9 cellular contexts compared by ENCODE assay signal in the genomic region with DNA sequence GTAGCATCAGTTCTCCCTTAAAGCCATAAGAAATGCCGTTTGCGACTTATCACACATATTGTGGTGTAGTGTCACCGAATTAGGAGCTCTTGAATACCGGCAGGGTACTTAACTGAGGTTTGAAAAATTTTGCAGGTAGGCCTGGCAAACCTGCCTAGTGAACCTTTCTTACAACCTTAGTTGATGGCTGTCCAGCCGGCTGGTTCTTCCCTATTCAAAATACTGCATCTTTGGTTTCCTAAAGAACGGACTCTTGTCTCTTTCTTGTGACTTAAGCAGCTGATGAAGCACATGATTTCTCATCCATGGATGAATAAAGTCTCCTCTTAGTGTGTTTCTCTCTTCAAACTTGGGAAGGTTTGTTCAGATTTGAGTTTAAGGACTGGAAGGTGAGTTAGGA. TPM values are rescaled to one million over a fixed set of nuclear protein-coding genes. Genes with fewer than 3 reads are reported as not detected.
A peak's percentile ranks its signal among the peaks of the same experiment; 100 is the strongest.
DNase-seq lines count a peak whose midpoint lies in the region; ATAC-seq lines count a peak whose summit lies in the region.
"Had no signal": no experiment of that assay in that cellular context is flagged by ENCODE, and none has a peak within 500 bp of the region (broad histone marks: within the 10 kb centered on the region; RNA-seq: fewer than 3 reads in every experiment).

No MANE protein-coding gene starts in this region.

- no peaks in the 10 kb centered on the region for H3K27me3 Mint-ChIP-seq in activated T-helper 2 cell treated with anti-CD3 and anti-CD28 coated beads, Interferon-gamma antibody, Interleukin-2, Interleukin-4, amounts not matched to agents 10 μg/mL and 5 μg/mL and 100 μg/mL, durations not matched to agents 14 hours and 24 hours and 36 hours (ENCODE audit: low read depth)
- H3K27me3 Mint-ChIP-seq in stimulated activated memory B cell treated with anti-CD40 and anti-IgM and Interleukin-4, amounts not matched to agents 10 μg/mL and 1 μg/mL and 100 μg/mL, for 72 hours, result no peaks in the 10 kb centered on the region

- H3K9me3 Mint-ChIP-seq in activated T-helper 2 cell treated with anti-CD3 and anti-CD28 coated beads, Interferon-gamma antibody, Interleukin-2, Interleukin-4, amounts not matched to agents 10 μg/mL and 5 μg/mL and 100 μg/mL, durations not matched to agents 14 hours and 24 hours and 36 hours, result peaks cover 6% of the 10 kb centered on the region
- no peaks in the 10 kb centered on the region for H3K9me3 Mint-ChIP-seq in stimulated activated memory B cell treated with anti-CD40 and anti-IgM and Interleukin-4, amounts not matched to agents 10 μg/mL and 1 μg/mL and 100 μg/mL, for 72 hours

- H3K4me1 ChIP-seq in HUES64 (ENCODE audit: insufficient read depth, low read length), result peaks cover 21% of the 10 kb centered on the region

- peaks cover 30% of the 10 kb centered on the region for H3K36me3 Mint-ChIP-seq in activated T-helper 2 cell treated with anti-CD3 and anti-CD28 coated beads, Interferon-gamma antibody, Interleukin-2, Interleukin-4, amounts not matched to agents 10 μg/mL and 5 μg/mL and 100 μg/mL, durations not matched to agents 14 hours and 24 hours and 36 hours (ENCODE audit: low read depth)
- peaks cover 4% of the 10 kb centered on the region for H3K36me3 Mint-ChIP-seq in stimulated activated memory B cell treated with anti-CD40 and anti-IgM and Interleukin-4, amounts not matched to agents 10 μg/mL and 1 μg/mL and 100 μg/mL, for 72 hours

- no peak for DNase-seq in activated T-helper 2 cell treated with anti-CD3 and anti-CD28 coated beads, Interferon-gamma antibody, Interleukin-2, Interleukin-4, amounts not matched to agents 10 μg/mL and 5 μg/mL and 100 μg/mL, durations not matched to agents 14 hours and 24 hours and 36 hours (ENCODE audit: low spot score)
- DNase-seq in NCI-H146 treated with DMSO at 0.1 percent for 48 hours (lab: John Stamatoyannopoulos, UW; ENCODE audit: unreplicated experiment) (no peak), NCI-H2029 treated with DMSO at 0.1 percent for 48 hours (lab: John Stamatoyannopoulos, UW) (no peak)
- DNase-seq in stimulated activated CD4-positive, alpha-beta T cell treated with anti-CD3 and anti-CD28 coated beads, Interleukin-2, amount 100 ng/mL, for 24 hours, result no peak
- DNase-seq: activated effector memory CD4-positive, alpha-beta T cell treated with Interleukin-2 at 50 U/mL for 16 hours had no signal

- H3K4me3 Mint-ChIP-seq in activated T-helper 2 cell treated with anti-CD3 and anti-CD28 coated beads, Interferon-gamma antibody, Interleukin-2, Interleukin-4, amounts not matched to agents 10 μg/mL and 5 μg/mL and 100 μg/mL, durations not matched to agents 14 hours and 24 hours and 36 hours (ENCODE audit: low read depth), result peak overlapping the region; percentile 90
- H3K4me3 Mint-ChIP-seq in stimulated activated memory B cell treated with anti-CD40 and anti-IgM and Interleukin-4, amounts not matched to agents 10 μg/mL and 1 μg/mL and 100 μg/mL, for 72 hours, result peak overlapping the region; percentile 95

- no peaks in the 10 kb centered on the region for H3K27me3 ChIP-seq in HUES64 (ENCODE audit: insufficient read depth, low read length)

- 61% methylated on average over 6 of the region's 6 CpGs for WGBS in HUES64

- H3K36me3 ChIP-seq in HUES64 (ENCODE audit: insufficient read depth, low read length), result no peaks in the 10 kb centered on the region

- H3K9me3 ChIP-seq in HUES64 (ENCODE audit: insufficient read depth, low read depth, low read length), result no peaks in the 10 kb centered on the region
- no peaks in the 10 kb centered on the region for H3K9me3 ChIP-seq in iPS-18c (ENCODE audit: control insufficient read depth, insufficient read depth, low read length)

- intact Hi-C loops in activated T-helper 2 cell treated with anti-CD3 and anti-CD28 coated beads, Interferon-gamma antibody, Interleukin-2, Interleukin-4, amounts not matched to agents 10 μg/mL and 5 μg/mL and 100 μg/mL, durations not matched to agents 14 hours and 24 hours and 36 hours (cut with micrococcal nuclease), result loop anchor here (2.0 to 10.0 kb wide), 2 partner anchors 47 to 387 kb away; no protein-coding TSS in a partner anchor

- peak overlapping the region; percentile 80 for H3K27ac Mint-ChIP-seq in activated T-helper 2 cell treated with anti-CD3 and anti-CD28 coated beads, Interferon-gamma antibody, Interleukin-2, Interleukin-4, amounts not matched to agents 10 μg/mL and 5 μg/mL and 100 μg/mL, durations not matched to agents 14 hours and 24 hours and 36 hours
- H3K27ac Mint-ChIP-seq in stimulated activated memory B cell treated with anti-CD40 and anti-IgM and Interleukin-4, amounts not matched to agents 10 μg/mL and 1 μg/mL and 100 μg/mL, for 72 hours, result peak overlapping the region; percentile 99

- no peak overlapping the region for H3K27ac ChIP-seq in HUES64 (ENCODE audit: low read depth, low read length)

- peaks cover 50% of the 10 kb centered on the region for H3K4me1 Mint-ChIP-seq in activated T-helper 2 cell treated with anti-CD3 and anti-CD28 coated beads, Interferon-gamma antibody, Interleukin-2, Interleukin-4, amounts not matched to agents 10 μg/mL and 5 μg/mL and 100 μg/mL, durations not matched to agents 14 hours and 24 hours and 36 hours (ENCODE audit: low read depth)
- H3K4me1 Mint-ChIP-seq in stimulated activated memory B cell treated with anti-CD40 and anti-IgM and Interleukin-4, amounts not matched to agents 10 μg/mL and 1 μg/mL and 100 μg/mL, for 72 hours, result peaks cover 71% of the 10 kb centered on the region

- H3K9ac ChIP-seq in HUES64 (ENCODE audit: low read depth, low read length), result no peak overlapping the region

- ATAC-seq in stimulated activated memory B cell treated with anti-CD40 and anti-IgM and Interleukin-4, amounts not matched to agents 10 μg/mL and 1 μg/mL and 100 μg/mL, for 72 hours, result no peak
- no peak for ATAC-seq in HG03354 (IDR thresholded peaks at IDR 0.05; ENCODE audit: poor library complexity, severe bottlenecking, unreplicated experiment)

- H3K4me3 ChIP-seq in HUES64 (ENCODE audit: low read length) (peak overlapping the region; percentile 88), iPS-18c (ENCODE audit: insufficient read depth, low read depth, low read length) (peak overlapping the region; percentile 97)

RNA-seq across cellular contexts. Expression of a gene that starts 1.5 kb away (rescaled TPM):
- polyA plus RNA-seq in HUES64 (2013, experiment 1 of 2), result 95.4 TPM
- 110 TPM for polyA plus RNA-seq in HUES64 (2013, experiment 2 of 2)
- 320 and 322 TPM in 2 replicates for total RNA-seq in activated T-helper 2 cell treated with anti-CD3 and anti-CD28 coated beads, Interferon-gamma antibody, Interleukin-2, Interleukin-4, amounts not matched to agents 10 μg/mL and 5 μg/mL and 100 μg/mL, durations not matched to agents 14 hours and 24 hours and 36 hours
